Comparison of ENCODE assay signal across 31 cellular contexts in genomic region chr1:43402055-43402865, GRCh38. TPM values are rescaled to one million over a fixed set of nuclear protein-coding genes. Genes with fewer than 3 reads are reported as not detected.
DNase-seq lines count a peak whose midpoint lies in the region; ATAC-seq, FAIRE-seq and TF ChIP-seq lines count a peak whose summit lies in the region.
"Had no signal": no experiment of that assay in that cellular context is flagged by ENCODE, and none has a peak within 500 bp of the region (broad histone marks: within the 10 kb centered on the region; RNA-seq: fewer than 3 reads in every experiment).

No MANE protein-coding gene starts in this region.

- no peaks in the 10 kb centered on the region for H4K20me1 ChIP-seq in endothelial cell of umbilical vein (replicated peaks; ENCODE audit: control insufficient read depth, extremely low read depth, insufficient read depth, low read length)

- dilution Hi-C loops in endothelial cell of umbilical vein (cut with MboI; ENCODE audit: extremely low pct_ligation_motif_present, low sequenced_read_pairs): loop anchor here (25.0 kb wide), 1 partner anchor 165 kb away; no protein-coding TSS in a partner anchor

- H3K4me3 ChIP-seq in endothelial cell of umbilical vein (replicated peaks in 1 of 3; ENCODE audit: insufficient read depth in 1 of 3, low read depth in 1 of 3, low read length in 3 of 3) (no peak overlapping the region), small intestine (ENCODE audit: low read depth in 1 of 2, low read length in 2 of 2) (no peak overlapping the region)
- H3K4me3 ChIP-seq: GM12878, GM23338, lower lobe of right lung, mucosa of descending colon, ovary, Peyer's patch, right atrium auricular region had no signal

- intact Hi-C loops in endothelial cell of umbilical vein (cut with micrococcal nuclease): no loop called here

- no peak overlapping the region for H3K4me3 Mint-ChIP-seq in activated naive CD8-positive, alpha-beta T cell treated with anti-CD3 and anti-CD28 coated beads, Interleukin-2, amount 50 U/mL, for 24 hours
- H3K4me3 Mint-ChIP-seq: activated CD4-positive, alpha-beta memory T cell treated with anti-CD3 and anti-CD28 coated beads for 36 hours; GM23338; nephron; T-cell had no signal

- no peaks in the 10 kb centered on the region for H3K9me3 Mint-ChIP-seq in activated naive CD8-positive, alpha-beta T cell treated with anti-CD3 and anti-CD28 coated beads, Interleukin-2, amount 50 U/mL, for 24 hours
- H3K9me3 Mint-ChIP-seq: activated CD4-positive, alpha-beta memory T cell treated with anti-CD3 and anti-CD28 coated beads for 36 hours; GM23338; nephron; T-cell had no signal

- H3K27ac Mint-ChIP-seq in activated naive CD8-positive, alpha-beta T cell treated with anti-CD3 and anti-CD28 coated beads, Interleukin-2, amount 50 U/mL, for 24 hours: no peak overlapping the region
- H3K27ac Mint-ChIP-seq: activated CD4-positive, alpha-beta memory T cell treated with anti-CD3 and anti-CD28 coated beads for 36 hours; GM23338; T-cell had no signal

- H3K36me3 Mint-ChIP-seq in activated naive CD8-positive, alpha-beta T cell treated with anti-CD3 and anti-CD28 coated beads, Interleukin-2, amount 50 U/mL, for 24 hours (ENCODE audit: low read depth): peaks cover 23% of the 10 kb centered on the region

- H3K9ac ChIP-seq in endothelial cell of umbilical vein (replicated peaks; ENCODE audit: extremely low read depth, insufficient read depth, low read length): no peak overlapping the region

- H3K27me3 ChIP-seq in endothelial cell of umbilical vein (ENCODE audit: control insufficient read depth in 2 of 2, insufficient read depth in 2 of 2, low read length in 2 of 2) (no peaks in the 10 kb centered on the region), small intestine (ENCODE audit: control insufficient read depth in 2 of 2, insufficient read depth in 2 of 2, low read length in 2 of 2) (no peaks in the 10 kb centered on the region)
- H3K27me3 ChIP-seq: ovary, Peyer's patch, right atrium auricular region had no signal

- H3K36me3 ChIP-seq in endothelial cell of umbilical vein (ENCODE audit: control insufficient read depth in 2 of 2, extremely low read depth in 1 of 2, insufficient read depth in 2 of 2, low read length in 2 of 2) (peaks cover 13 to 22% of the 10 kb centered on the region in 2 experiments), small intestine (ENCODE audit: control insufficient read depth in 2 of 2, insufficient read depth in 2 of 2, low read length in 2 of 2) (peaks cover 11 to 16% of the 10 kb centered on the region in 2 donors)
- H3K36me3 ChIP-seq: ovary had no signal

- ATAC-seq in activated naive CD8-positive, alpha-beta T cell treated with anti-CD3 and anti-CD28 coated beads, Interleukin-2, amount 50 U/mL, for 24 hours: no peak
- ATAC-seq: GM12878, GM23338, mucosa of descending colon, T-cell had no signal

- BruUV-seq in endothelial cell of umbilical vein (replicated peaks; lab: Mats Ljungman, UMichigan): no TSS peak

- no peaks in the 10 kb centered on the region for H3K9me3 ChIP-seq in endothelial cell of umbilical vein (replicated peaks; ENCODE audit: control insufficient read depth, insufficient read depth, low read length)
- H3K9me3 ChIP-seq in small intestine (ENCODE audit: control insufficient read depth, low read depth): no peaks in the 10 kb centered on the region
- H3K9me3 ChIP-seq: lower lobe of right lung, mucosa of descending colon, ovary, Peyer's patch, right atrium auricular region had no signal

- H2AFZ ChIP-seq in endothelial cell of umbilical vein (ENCODE audit: low read depth, low read length): no peak overlapping the region
- H2AFZ ChIP-seq: GM23338 had no signal

- FAIRE-seq in endothelial cell of umbilical vein (lab: Jason Lieb, UNC): no peak
- no peak for FAIRE-seq in small intestine (lab: Jason Lieb, UNC)
- FAIRE-seq: GM12878, kidney had no signal

- 85 to 90% (median 89%) methylated on average over 6 of the region's 6 CpGs for WGBS in small intestine, 3 donors

- CTCF ChIA-PET in endothelial cell of umbilical vein (lab: Charles Lee): interaction anchor here (3.7 kb wide), 1 partner anchor 12 kb away, joined by 14 read pairs; no protein-coding TSS in a partner anchor

- H3K4me2 ChIP-seq in endothelial cell of umbilical vein (ENCODE audit: insufficient read depth, low read length): no peak overlapping the region
- H3K4me2 ChIP-seq: GM23338 had no signal

- no peaks in the 10 kb centered on the region for H3K9me1 ChIP-seq in endothelial cell of umbilical vein (replicated peaks; ENCODE audit: control insufficient read depth, extremely low read depth, insufficient read depth, low read length)

- peak; percentile 38 for DNase-seq in NCI-H2029 treated with DMSO at 0.1 percent for 48 hours (lab: John Stamatoyannopoulos, UW)
- DNase-seq in NCI-H2029 (lab: John Stamatoyannopoulos, UW): no peak
- DNase-seq in OCI-M1 (lab: John Stamatoyannopoulos, UW): peak; percentile 56
- DNase-seq in endothelial cell of umbilical vein (ENCODE audit: low read depth, low spot score): peak; percentile 23
- DNase-seq in small intestine: peak; percentile 13
- no peak for DNase-seq in epidermal melanocyte (ENCODE audit: insufficient read length, low spot score)
- no peak for DNase-seq in activated naive CD8-positive, alpha-beta T cell treated with anti-CD3 and anti-CD28 coated beads, Interleukin-2, amount 50 U/mL, for 24 hours
- no peak for DNase-seq in germinal center (ENCODE audit: low spot score)
- DNase-seq: activated CD4-positive, alpha-beta memory T cell treated with anti-CD3 and anti-CD28 coated beads for 36 hours; activated CD4-positive, CD25-positive, alpha-beta regulatory T cell treated with anti-CD3 and anti-CD28 coated beads, Interleukin-2, amount 50 U/mL, for 72 hours; activated gamma-delta T cell treated with Interleukin-2 at 50 U/mL for 16 hours; activated T-cell treated with anti-CD3 and anti-CD28 coated beads for 4 hours; cerebellar nuclear complex; EL; head of caudate nucleus; kidney; lower lobe of right lung; mucosa of descending colon; NCI-H187; NCI-H526; ovary; Peyer's patch; stimulated activated CD4-positive, alpha-beta T cell treated with anti-CD3 and anti-CD28 coated beads, Interleukin-2, amount 100 ng/mL, for 48 hours; T-cell had no signal

- no peaks in the 10 kb centered on the region for H3K4me1 ChIP-seq in endothelial cell of umbilical vein (ENCODE audit: control insufficient read depth, extremely low read depth, insufficient read depth, low read length)
- H3K4me1 ChIP-seq in small intestine (ENCODE audit: control insufficient read depth in 2 of 2, insufficient read depth in 1 of 2, low read depth in 1 of 2, low read length in 1 of 2): peaks cover 3 to 5% of the 10 kb centered on the region in 2 donors
- H3K4me1 ChIP-seq: lower lobe of right lung had no signal

- H3K27me3 Mint-ChIP-seq in activated naive CD8-positive, alpha-beta T cell treated with anti-CD3 and anti-CD28 coated beads, Interleukin-2, amount 50 U/mL, for 24 hours: no peaks in the 10 kb centered on the region
- H3K27me3 Mint-ChIP-seq: activated CD4-positive, alpha-beta memory T cell treated with anti-CD3 and anti-CD28 coated beads for 36 hours; T-cell had no signal

- no peaks in the 10 kb centered on the region for H3K79me2 ChIP-seq in endothelial cell of umbilical vein (ENCODE audit: control insufficient read depth, insufficient read depth, low read length)

- no peak for TF ChIP-seq CTCF in endothelial cell of umbilical vein (IDR thresholded peaks at IDR 0.05; ENCODE audit: extremely low read depth in 1 of 2, insufficient read depth in 1 of 2, low read depth in 1 of 2, low read length in 2 of 2)

- H3K27ac ChIP-seq in endothelial cell of umbilical vein (ENCODE audit: insufficient read depth, low read depth, low read length) (no peak overlapping the region), small intestine (ENCODE audit: low read depth in 1 of 2, low read length in 1 of 2) (no peak overlapping the region)
- H3K27ac ChIP-seq: 22Rv1, C4-2B, epithelial cell of prostate, lower lobe of right lung, ovary, Peyer's patch, right atrium auricular region had no signal

- POLR2A ChIA-PET in endothelial cell of umbilical vein (lab: Charles Lee): no interaction called here

- H3K4me1 Mint-ChIP-seq in activated naive CD8-positive, alpha-beta T cell treated with anti-CD3 and anti-CD28 coated beads, Interleukin-2, amount 50 U/mL, for 24 hours: peaks cover 2% of the 10 kb centered on the region
- H3K4me1 Mint-ChIP-seq: GM23338 had no signal

- TF ChIP-seq POLR2A in endothelial cell of umbilical vein (IDR thresholded peaks at IDR 0.05; ENCODE audit: low read depth, low read length): no peak

RNA-seq across cellular contexts. Expression of gene SZT2, which starts 12.6 kb away (rescaled TPM):
- total RNA-seq in endothelial cell of umbilical vein: 49.9 and 50.3 TPM in 2 replicates
- polyA plus RNA-seq in endothelial cell of umbilical vein (11.4 TPM in 2 replicates), small intestine (10 to 100 TPM in 2 of 3 donors, 1 to 10 TPM in 1; 8.9 to 21.5 (median 16.5) TPM)
- 5.1 and 5.3 TPM in 2 replicates for polyA plus RNA-seq in endothelial cell of umbilical vein (2011; cell fraction: cytosol; rRNA removed)
- 70.0 and 86.8 TPM in 2 replicates for polyA plus RNA-seq in endothelial cell of umbilical vein (2011; cell fraction: nucleus; rRNA removed)
- polyA plus RNA-seq in endothelial cell of umbilical vein (2012): 15.0 and 17.5 TPM in 2 replicates
- polyA minus RNA-seq in endothelial cell of umbilical vein: 89.4 and 97.4 TPM in 2 replicates
- polyA minus RNA-seq in endothelial cell of umbilical vein (2011; cell fraction: cytosol; rRNA and poly(A)+ RNA removed): 6.0 TPM
- polyA minus RNA-seq in endothelial cell of umbilical vein (2011; cell fraction: nucleus; rRNA and poly(A)+ RNA removed): 75.8 and 107 TPM in 2 replicates

RNA-seq across cellular contexts. Expression of gene MED8, which starts 12.7 kb away (rescaled TPM):
- total RNA-seq in endothelial cell of umbilical vein: 41.9 and 45.6 TPM in 2 replicates
- polyA plus RNA-seq in endothelial cell of umbilical vein (15.9 and 19.6 TPM in 2 replicates), small intestine (10 to 100 TPM; 36.6 to 40.3 (median 38.9) TPM)
- 29.4 and 34.4 TPM in 2 replicates for polyA plus RNA-seq in endothelial cell of umbilical vein (2011; cell fraction: cytosol; rRNA removed)
- 37.2 and 38.8 TPM in 2 replicates for polyA plus RNA-seq in endothelial cell of umbilical vein (2011; cell fraction: nucleus; rRNA removed)
- 38.6 and 45.6 TPM in 2 replicates for polyA plus RNA-seq in endothelial cell of umbilical vein (2012)
- 19.4 and 21.0 TPM in 2 replicates for polyA minus RNA-seq in endothelial cell of umbilical vein
- polyA minus RNA-seq in endothelial cell of umbilical vein (2011; cell fraction: cytosol; rRNA and poly(A)+ RNA removed): 15.8 TPM
- 11.7 and 17.3 TPM in 2 replicates for polyA minus RNA-seq in endothelial cell of umbilical vein (2011; cell fraction: nucleus; rRNA and poly(A)+ RNA removed)

RNA-seq across cellular contexts. Expression of gene ELOVL1, which starts 34.4 kb away (rescaled TPM):
- total RNA-seq in endothelial cell of umbilical vein: 126 and 134 TPM in 2 replicates
- 303 and 353 TPM in 2 replicates for polyA plus RNA-seq in endothelial cell of umbilical vein
- 205 and 228 TPM in 2 replicates for polyA plus RNA-seq in endothelial cell of umbilical vein (2011; cell fraction: cytosol; rRNA removed)
- 140 and 144 TPM in 2 replicates for polyA plus RNA-seq in endothelial cell of umbilical vein (2011; cell fraction: nucleus; rRNA removed)
- 151 and 237 TPM in 2 replicates for polyA plus RNA-seq in endothelial cell of umbilical vein (2012)
- polyA minus RNA-seq in endothelial cell of umbilical vein: 211 and 218 TPM in 2 replicates
- polyA minus RNA-seq in endothelial cell of umbilical vein (2011; cell fraction: cytosol; rRNA and poly(A)+ RNA removed): 49.2 TPM
- 26.3 and 43.3 TPM in 2 replicates for polyA minus RNA-seq in endothelial cell of umbilical vein (2011; cell fraction: nucleus; rRNA and poly(A)+ RNA removed)
- 100 to 1,000 TPM in 1 of 3 donors, 10 to 100 TPM in 2; 60.6 to 105 (median 64.6) TPM for polyA plus RNA-seq in small intestine

RNA-seq across cellular contexts. Expression of gene CDC20, which starts 43.5 kb away (rescaled TPM):
- 156 and 170 TPM in 2 replicates for total RNA-seq in endothelial cell of umbilical vein
- polyA plus RNA-seq in endothelial cell of umbilical vein: 129 and 130 TPM in 2 replicates
- 135 and 152 TPM in 2 replicates for polyA plus RNA-seq in endothelial cell of umbilical vein (2011; cell fraction: cytosol; rRNA removed)
- polyA plus RNA-seq in endothelial cell of umbilical vein (2011; cell fraction: nucleus; rRNA removed): 95.9 and 101 TPM in 2 replicates
- 49.0 and 129 TPM in 2 replicates for polyA plus RNA-seq in endothelial cell of umbilical vein (2012)
- 94.7 and 131 TPM in 2 replicates for polyA minus RNA-seq in endothelial cell of umbilical vein
- polyA minus RNA-seq in endothelial cell of umbilical vein (2011; cell fraction: cytosol; rRNA and poly(A)+ RNA removed): 122 TPM
- 22.4 and 25.7 TPM in 2 replicates for polyA minus RNA-seq in endothelial cell of umbilical vein (2011; cell fraction: nucleus; rRNA and poly(A)+ RNA removed)
- polyA plus RNA-seq in small intestine: 10 to 100 TPM in 1 of 3 donors, 1 to 10 TPM in 2; 3.8 to 62.2 (median 6.3) TPM

RNA-seq across cellular contexts. Expression of gene HYI, which starts 51.5 kb away (rescaled TPM):
- 266 and 342 TPM in 2 replicates for total RNA-seq in endothelial cell of umbilical vein
- polyA plus RNA-seq in endothelial cell of umbilical vein (324 and 351 TPM in 2 replicates), small intestine (100 to 1,000 TPM in 2 of 3 donors, 10 to 100 TPM in 1; 42.6 to 234 (median 212) TPM)
- 244 and 309 TPM in 2 replicates for polyA plus RNA-seq in endothelial cell of umbilical vein (2011; cell fraction: cytosol; rRNA removed)
- 1,045 and 1,101 TPM in 2 replicates for polyA plus RNA-seq in endothelial cell of umbilical vein (2011; cell fraction: nucleus; rRNA removed)
- polyA plus RNA-seq in endothelial cell of umbilical vein (2012): 216 and 227 TPM in 2 replicates
- polyA minus RNA-seq in endothelial cell of umbilical vein: 145 and 146 TPM in 2 replicates
- polyA minus RNA-seq in endothelial cell of umbilical vein (2011; cell fraction: cytosol; rRNA and poly(A)+ RNA removed): 10.7 TPM
- polyA minus RNA-seq in endothelial cell of umbilical vein (2011; cell fraction: nucleus; rRNA and poly(A)+ RNA removed): 120 and 216 TPM in 2 replicates

Comparison
In these comparisons a context has a peak if more than half of its experiments do, and no peak if none do; other contexts are left out.
1. DNase-seq: peak in NCI-H2029 treated with DMSO at 0.1 percent for 48 hours (single experiment), OCI-M1 (single experiment), endothelial cell of umbilical vein (single experiment) and small intestine (single experiment); none in NCI-H2029 (single experiment), epidermal melanocyte (single experiment), activated naive CD8-positive, alpha-beta T cell treated with anti-CD3 and anti-CD28 coated beads, Interleukin-2, amount 50 U/mL, for 24 hours (single experiment) and germinal center (single experiment).